In the genomic region with DNA sequence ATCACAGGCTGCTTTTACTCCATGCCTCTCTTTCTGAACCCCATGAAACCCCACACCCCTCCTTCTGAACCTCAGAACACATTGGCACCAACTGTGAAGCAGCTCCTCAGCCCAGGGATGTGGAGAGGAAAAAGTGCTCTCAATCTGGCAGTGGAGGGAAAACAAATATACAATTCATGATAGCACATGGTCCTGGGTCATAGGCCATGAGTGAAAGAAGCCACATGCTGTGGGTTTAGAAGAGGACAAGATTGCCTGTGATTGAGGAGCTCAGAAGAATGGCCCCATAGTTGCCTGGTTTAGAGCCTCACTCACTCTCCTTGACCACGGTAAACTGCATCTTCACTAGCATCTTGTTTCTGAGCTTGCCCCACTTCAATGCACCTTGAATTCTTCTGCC, we compare ENCODE assay signal across 1 cellular context.
TF ChIP-seq lines count a peak whose summit lies in the region.

No MANE protein-coding gene starts in this region.

TF ChIP-seq in HEK293, 187 proteins besides CTCF, POLR2A, EP300 and RAD21:
- TF ChIP-seq ZIC2 (tag by site-specific recombination; IDR thresholded peaks at IDR 0.05) (peak; percentile 37), ZSCAN30 (tag by site-specific recombination; IDR thresholded peaks at IDR 0.05) (no peak)
- TF ChIP-seq, protein P1, sequence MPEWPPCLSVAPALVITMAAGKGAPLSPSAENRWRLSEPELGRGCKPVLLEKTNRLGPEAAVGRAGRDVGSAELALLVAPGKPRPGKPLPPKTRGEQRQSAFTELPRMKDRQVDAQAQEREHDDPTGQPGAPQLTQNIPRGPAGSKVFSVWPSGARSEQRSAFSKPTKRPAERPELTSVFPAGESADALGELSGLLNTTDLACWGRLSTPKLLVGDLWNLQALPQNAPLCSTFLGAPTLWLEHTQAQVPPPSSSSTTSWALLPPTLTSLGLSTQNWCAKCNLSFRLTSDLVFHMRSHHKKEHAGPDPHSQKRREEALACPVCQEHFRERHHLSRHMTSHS (tag by site-specific recombination; IDR thresholded peaks at IDR 0.05), result no peak
